10 cellular contexts compared by ENCODE assay signal in genomic region chr20:63659370-63659769, GRCh38. TPM values are rescaled to one million over a fixed set of nuclear protein-coding genes. Genes with fewer than 3 reads are reported as not detected.
DNase-seq lines count a peak whose midpoint lies in the region; ATAC-seq, FAIRE-seq and TF ChIP-seq lines count a peak whose summit lies in the region.
"Had no signal": no experiment of that assay in that cellular context is flagged by ENCODE, and none has a peak within 500 bp of the region (broad histone marks: within the 10 kb centered on the region; RNA-seq: fewer than 3 reads in every experiment).

No MANE protein-coding gene starts in this region.

- no peak overlapping the region for H2AFZ ChIP-seq in K562 (ENCODE audit: low read depth, low read length)

- intact Hi-C loops in cardiac septum (cut with DNase I): loop anchor here (2.0 kb wide), 1 partner anchor 49 kb away; the partner anchor contains the start of gene ZGPAT
- intact Hi-C loops in K562 (cut with micrococcal nuclease): loop anchor here (10.0 kb wide), 1 partner anchor 125 kb away; the partner anchor contains the start of gene PTK6

- no peaks in the 10 kb centered on the region for H3K9me3 Mint-ChIP-seq in memory B cell

- no peak for FAIRE-seq in K562 (lab: Jason Lieb, UNC)

- H3K27ac ChIP-seq in cardiac muscle cell (peak overlapping the region; percentile 72), K562 (ENCODE audit: extremely low read depth, low read depth, low read length) (no peak overlapping the region), urinary bladder (ENCODE audit: low read depth) (no peak overlapping the region)

- peaks cover 13% of the 10 kb centered on the region for H3K4me1 Mint-ChIP-seq in memory B cell

- peak overlapping the region; percentile 62 for H3K4me3 ChIP-seq in cardiac muscle cell
- H3K4me3 ChIP-seq in K562: peak overlapping the region; percentile 63
- H3K4me3 ChIP-seq in urinary bladder (ENCODE audit: low read depth, low read length): peak overlapping the region; percentile 59

- in situ Hi-C loops in K562 (cut with MboI): no loop called here

- peak overlapping the region; percentile 90 for H3K4me3 Mint-ChIP-seq in memory B cell

- no peak for TF ChIP-seq EP300 in K562 (IDR thresholded peaks at IDR 0.05; ENCODE audit: low read length)

- no peak for TF ChIP-seq POLR2A in K562 (conservative IDR thresholded peaks at IDR 0.05)

- POLR2A ChIA-PET in K562 (lab: Yijun Ruan, JAX): no interaction called here

- no peaks in the 10 kb centered on the region for H3K36me3 ChIP-seq in cardiac muscle cell
- H3K36me3 ChIP-seq in K562 (ENCODE audit: control insufficient read depth, insufficient read depth, low read length): peaks cover 50% of the 10 kb centered on the region; the same call in 2 of the 3 replicates
- H3K36me3 ChIP-seq in urinary bladder (ENCODE audit: insufficient read depth): no peaks in the 10 kb centered on the region

- H3K9me3 ChIP-seq in cardiac muscle cell (ENCODE audit: low read depth) (no peaks in the 10 kb centered on the region), K562 (replicated peaks; ENCODE audit: control insufficient read depth, insufficient read depth, low read depth, low read length) (no peaks in the 10 kb centered on the region)

- H3K36me3 Mint-ChIP-seq in memory B cell: peaks cover 3% of the 10 kb centered on the region

- no peak for ATAC-seq in K562
- no peak for ATAC-seq in memory B cell (ENCODE audit: low read depth)
- no peak for ATAC-seq in GM21360 (IDR thresholded peaks at IDR 0.05; ENCODE audit: unreplicated experiment)

- peak overlapping the region; percentile 88 for H3K4me2 ChIP-seq in K562 (ENCODE audit: insufficient read depth, low read length)

- no peak for DNase-seq in cardiac muscle cell (ENCODE audit: low read depth in 1 of 2, low spot score in 1 of 2)
- no peak for DNase-seq in cardiac septum (ENCODE audit: low spot score)
- peak in 1 of 4 experiments; percentile 42 for DNase-seq in K562 (ENCODE audit: extremely low read depth in 1 of 4, low spot score in 3 of 4)
- DNase-seq in memory B cell (ENCODE audit: low spot score in 2 of 2): no peak
- DNase-seq in activated CD4-positive, CD25-positive, alpha-beta regulatory T cell (lab: John Stamatoyannopoulos, UW): no peak
- DNase-seq in DMS53 treated with DMSO at 0.1 percent for 48 hours (lab: John Stamatoyannopoulos, UW; ENCODE audit: unreplicated experiment): no peak
- DNase-seq: GF-D8; stimulated activated CD4-positive, alpha-beta T cell treated with anti-CD3 and anti-CD28 coated beads, Interleukin-4, amount 100 ng/mL, for 1 hour had no signal

- peaks cover 25% of the 10 kb centered on the region for H3K79me2 ChIP-seq in K562 (ENCODE audit: control insufficient read depth, insufficient read depth, low read length)

- CTCF ChIA-PET in K562 (lab: Yijun Ruan, JAX; ENCODE audit: low intra/inter-chr PET ratio): no interaction called here

- H3K27ac Mint-ChIP-seq in memory B cell: no peak overlapping the region

- no peaks in the 10 kb centered on the region for H3K27me3 ChIP-seq in cardiac muscle cell
- H3K27me3 ChIP-seq in K562 (ENCODE audit: control insufficient read depth in 2 of 2, insufficient read depth in 2 of 2, low read length in 2 of 2): no peaks in the 10 kb centered on the region

- H3K4me1 ChIP-seq in cardiac muscle cell (ENCODE audit: low read depth) (no peaks in the 10 kb centered on the region), K562 (replicated peaks in 1 of 2; ENCODE audit: control insufficient read depth in 2 of 2, insufficient read depth in 2 of 2, low read length in 2 of 2) (peaks cover 19 to 49% of the 10 kb centered on the region in 2 experiments), urinary bladder (ENCODE audit: insufficient read depth) (peaks cover 2% of the 10 kb centered on the region)

- peak overlapping the region; percentile 89 to 100 for H3K9ac ChIP-seq in K562 (ENCODE audit: insufficient read depth in 1 of 2, low read depth in 2 of 2, low read length in 2 of 2)

- H4K20me1 ChIP-seq in K562 (replicated peaks; ENCODE audit: control insufficient read depth, insufficient read depth, low read length): no peaks in the 10 kb centered on the region

- no TSS peak for BruUV-seq in K562 (replicated peaks; lab: Mats Ljungman, UMichigan)

- TF ChIP-seq RAD21 in K562 (CRISPR knock-in tag; conservative IDR thresholded peaks at IDR 0.05 in 1 of 2, IDR thresholded peaks at IDR 0.05 in 1 of 2): no peak

- H3K27me3 Mint-ChIP-seq in memory B cell: peaks cover 3% of the 10 kb centered on the region

- H3K9me1 ChIP-seq in K562 (ENCODE audit: control insufficient read depth, insufficient read depth, low read length): no peaks in the 10 kb centered on the region

- 64% methylated on average over 9 of the region's 13 CpGs for WGBS in K562 (ENCODE audit: insufficient coverage, low coverage, missing lambda C conversion rate)
- 61% methylated on average over 13 of the region's 13 CpGs for WGBS in urinary bladder

- TF ChIP-seq CTCF in cardiac muscle cell (IDR thresholded peaks at IDR 0.05; ENCODE audit: low read depth, low read length) (no peak), K562 (IDR thresholded peaks at IDR 0.05 in 2 of 3, conservative IDR thresholded peaks at IDR 0.05 in 1 of 3; ENCODE audit: insufficient read depth in 2 of 3, low read depth in 1 of 3, low read length in 3 of 3) (no peak)

RNA-seq across cellular contexts. Expression of gene RTEL1, which starts 1.3 kb away (rescaled TPM):
- total RNA-seq in cardiac muscle cell (14.9 TPM in 2 replicates), cardiac septum (10.5 TPM), K562 (2014; rRNA removed) (27.7 and 32.0 TPM in 2 replicates), K562 (2014; rRNA removed; fragmentation: Illumina TruSeq; extraction: Trizol) (11.3 and 12.0 TPM in 2 replicates), K562 (2015; rRNA removed; fragmentation: Illumina TruSeq; extraction: Trizol) (14.0 and 15.4 TPM in 2 replicates), K562 (2021) (53.1 and 61.0 TPM in 2 replicates), urinary bladder (13.3 TPM)
- polyA plus RNA-seq in cardiac muscle cell (14.8 and 15.8 TPM in 2 replicates), K562 (2011; rRNA removed) (25.2 and 34.3 TPM in 2 replicates), K562 (2014; fragmentation: Illumina TruSeq; extraction: Trizol) (17.9 and 20.1 TPM in 2 replicates), K562 (2014; fragmentation: Nextera tagmentation; extraction: Ambion mirVana) (under 1 TPM; 0.36 to 0.45 TPM), K562 (2014; rRNA removed) (31.8 and 35.7 TPM in 2 replicates), urinary bladder (12.3 TPM)
- 274 and 684 TPM in 2 replicates for total RNA-seq in K562 (2011; cell fraction: chromatin; rRNA removed; ENCODE audit: low replicate concordance)
- total RNA-seq in K562 (2011; cell fraction: nucleolus; rRNA removed): 188 TPM in 2 replicates
- total RNA-seq in K562 (2011; cell fraction: nucleoplasm; rRNA removed): 175 and 176 TPM in 2 replicates
- 10.0 and 23.6 TPM in 2 replicates for polyA plus RNA-seq in K562 (2011; cell fraction: cytosol; rRNA removed)
- polyA plus RNA-seq in K562 (2011; cell fraction: nucleus; rRNA removed): 238 and 368 TPM in 2 replicates
- polyA plus RNA-seq in K562 (2012): 10.8 and 25.1 TPM in 2 replicates
- polyA minus RNA-seq in K562 (2011; rRNA and poly(A)+ RNA removed): 48.3 and 49.0 TPM in 2 replicates
- polyA minus RNA-seq in K562 (2011; cell fraction: cytosol; rRNA and poly(A)+ RNA removed): 14.8 and 14.9 TPM in 2 replicates
- 63.7 and 84.3 TPM in 2 replicates for polyA minus RNA-seq in K562 (2011; cell fraction: nucleus; rRNA and poly(A)+ RNA removed)

RNA-seq across cellular contexts. Expression of gene STMN3, which starts 6.1 kb away (rescaled TPM):
- total RNA-seq in cardiac muscle cell (6.6 and 18.4 TPM in 2 replicates), cardiac septum (8.8 TPM), K562 (2014; rRNA removed) (65.6 and 79.2 TPM in 2 replicates), K562 (2014; rRNA removed; fragmentation: Illumina TruSeq; extraction: Trizol) (6.8 and 8.8 TPM in 2 replicates), K562 (2015; rRNA removed; fragmentation: Illumina TruSeq; extraction: Trizol) (29.4 and 29.9 TPM in 2 replicates), K562 (2021) (50.2 and 52.4 TPM in 2 replicates), urinary bladder (17.7 TPM)
- polyA plus RNA-seq in cardiac muscle cell (5.7 and 9.9 TPM in 2 replicates), K562 (2011; rRNA removed) (30.9 and 37.6 TPM in 2 replicates), K562 (2014; fragmentation: Illumina TruSeq; extraction: Trizol) (20.3 and 36.0 TPM in 2 replicates), K562 (2014; fragmentation: Nextera tagmentation; extraction: Ambion mirVana) (under 1 TPM; 0.70 to 0.85 TPM), K562 (2014; rRNA removed) (58.0 and 60.2 TPM in 2 replicates), urinary bladder (44.7 TPM)
- 14.9 and 42.3 TPM in 2 replicates for total RNA-seq in K562 (2011; cell fraction: chromatin; rRNA removed; ENCODE audit: low replicate concordance)
- total RNA-seq in K562 (2011; cell fraction: nucleolus; rRNA removed): 45.7 and 51.0 TPM in 2 replicates
- 22.8 and 23.8 TPM in 2 replicates for total RNA-seq in K562 (2011; cell fraction: nucleoplasm; rRNA removed)
- polyA plus RNA-seq in K562 (2011; cell fraction: cytosol; rRNA removed): 51.3 and 126 TPM in 2 replicates
- 98.8 and 152 TPM in 2 replicates for polyA plus RNA-seq in K562 (2011; cell fraction: nucleus; rRNA removed)
- 20.9 and 32.0 TPM in 2 replicates for polyA plus RNA-seq in K562 (2012)
- polyA minus RNA-seq in K562 (2011; rRNA and poly(A)+ RNA removed): 4.9 and 7.8 TPM in 2 replicates
- polyA minus RNA-seq in K562 (2011; cell fraction: cytosol; rRNA and poly(A)+ RNA removed): 17.1 and 19.4 TPM in 2 replicates
- 7.1 and 9.2 TPM in 2 replicates for polyA minus RNA-seq in K562 (2011; cell fraction: nucleus; rRNA and poly(A)+ RNA removed)

RNA-seq across cellular contexts. Expression of gene GMEB2, which starts 32.5 kb away (rescaled TPM):
- total RNA-seq in cardiac muscle cell: 10.9 and 15.4 TPM in 2 replicates
- 10.8 and 11.4 TPM in 2 replicates for polyA plus RNA-seq in cardiac muscle cell
- total RNA-seq in cardiac septum: 6.8 TPM
- 8.8 and 18.6 TPM in 2 replicates for total RNA-seq in K562 (2011; cell fraction: chromatin; rRNA removed; ENCODE audit: low replicate concordance)
- 13.2 and 13.8 TPM in 2 replicates for total RNA-seq in K562 (2011; cell fraction: nucleolus; rRNA removed)
- 10.0 and 10.4 TPM in 2 replicates for total RNA-seq in K562 (2011; cell fraction: nucleoplasm; rRNA removed)
- 10.2 and 11.5 TPM in 2 replicates for total RNA-seq in K562 (2014; rRNA removed)
- 2.6 and 2.8 TPM in 2 replicates for total RNA-seq in K562 (2014; rRNA removed; fragmentation: Illumina TruSeq; extraction: Trizol)
- total RNA-seq in K562 (2015; rRNA removed; fragmentation: Illumina TruSeq; extraction: Trizol): 5.2 and 5.5 TPM in 2 replicates
- total RNA-seq in K562 (2021): 11.5 and 13.9 TPM in 2 replicates
- polyA plus RNA-seq in K562 (2011; rRNA removed): 7.4 and 8.1 TPM in 2 replicates
- polyA plus RNA-seq in K562 (2011; cell fraction: cytosol; rRNA removed): 8.1 and 14.6 TPM in 2 replicates
- polyA plus RNA-seq in K562 (2011; cell fraction: nucleus; rRNA removed): 18.5 and 27.6 TPM in 2 replicates
- 8.0 and 9.6 TPM in 2 replicates for polyA plus RNA-seq in K562 (2012)
- 6.3 and 8.8 TPM in 2 replicates for polyA plus RNA-seq in K562 (2014; fragmentation: Illumina TruSeq; extraction: Trizol)
- polyA plus RNA-seq in K562 (2014; fragmentation: Nextera tagmentation; extraction: Ambion mirVana): under 1 TPM; 0.03 to 0.08 TPM
- polyA plus RNA-seq in K562 (2014; rRNA removed): 8.4 and 8.5 TPM in 2 replicates
- polyA minus RNA-seq in K562 (2011; rRNA and poly(A)+ RNA removed): 3.0 and 4.5 TPM in 2 replicates
- 6.2 and 7.3 TPM in 2 replicates for polyA minus RNA-seq in K562 (2011; cell fraction: cytosol; rRNA and poly(A)+ RNA removed)
- 4.3 and 4.4 TPM in 2 replicates for polyA minus RNA-seq in K562 (2011; cell fraction: nucleus; rRNA and poly(A)+ RNA removed)
- total RNA-seq in urinary bladder: 7.7 TPM
- 12.1 TPM for polyA plus RNA-seq in urinary bladder

RNA-seq across cellular contexts. Expression of gene TNFRSF6B, which starts 37.1 kb away (rescaled TPM):
- total RNA-seq in cardiac muscle cell (9.5 and 10.3 TPM in 2 replicates), cardiac septum (not detected), K562 (2014; rRNA removed) (0.32 and 3.8 TPM in 2 replicates), K562 (2014; rRNA removed; fragmentation: Illumina TruSeq; extraction: Trizol) (not detected in 2 replicates), K562 (2015; rRNA removed; fragmentation: Illumina TruSeq; extraction: Trizol) (0.19 TPM in 1 of 2 replicates, not detected in the other), K562 (2021) (not detected in 2 replicates), urinary bladder (0.42 TPM)
- polyA plus RNA-seq in cardiac muscle cell (3.3 and 4.9 TPM in 2 replicates), K562 (2011; rRNA removed) (0.10 and 0.37 TPM in 2 replicates), K562 (2014; fragmentation: Illumina TruSeq; extraction: Trizol) (not detected in 2 replicates), K562 (2014; fragmentation: Nextera tagmentation; extraction: Ambion mirVana) (not detected), K562 (2014; rRNA removed) (3.2 and 3.5 TPM in 2 replicates), urinary bladder (35.6 TPM)
- not detected in 2 replicates for total RNA-seq in K562 (2011; cell fraction: chromatin; rRNA removed; ENCODE audit: low replicate concordance)
- total RNA-seq in K562 (2011; cell fraction: nucleolus; rRNA removed): 4.9 and 6.3 TPM in 2 replicates
- total RNA-seq in K562 (2011; cell fraction: nucleoplasm; rRNA removed): not detected in 2 replicates
- polyA plus RNA-seq in K562 (2011; cell fraction: cytosol; rRNA removed): 1.1 and 5.8 TPM in 2 replicates
- polyA plus RNA-seq in K562 (2011; cell fraction: nucleus; rRNA removed): 1.4 and 13.8 TPM in 2 replicates
- 0.87 and 1.3 TPM in 2 replicates for polyA plus RNA-seq in K562 (2012)
- not detected in 2 replicates for polyA minus RNA-seq in K562 (2011; rRNA and poly(A)+ RNA removed)
- polyA minus RNA-seq in K562 (2011; cell fraction: cytosol; rRNA and poly(A)+ RNA removed): not detected in 2 replicates
- polyA minus RNA-seq in K562 (2011; cell fraction: nucleus; rRNA and poly(A)+ RNA removed): 1.2 TPM in 1 of 2 replicates, not detected in the other

RNA-seq across cellular contexts. Expression of gene ARFRP1, which starts 48.4 kb away (rescaled TPM):
- 46.1 and 61.3 TPM in 2 replicates for total RNA-seq in cardiac muscle cell
- polyA plus RNA-seq in cardiac muscle cell: 75.0 and 85.1 TPM in 2 replicates
- total RNA-seq in cardiac septum: 40.3 TPM
- total RNA-seq in K562 (2011; cell fraction: chromatin; rRNA removed; ENCODE audit: low replicate concordance): 98.6 and 222 TPM in 2 replicates
- total RNA-seq in K562 (2011; cell fraction: nucleolus; rRNA removed): 116 and 124 TPM in 2 replicates
- 75.6 and 81.5 TPM in 2 replicates for total RNA-seq in K562 (2011; cell fraction: nucleoplasm; rRNA removed)
- total RNA-seq in K562 (2014; rRNA removed): 64.3 and 74.1 TPM in 2 replicates
- total RNA-seq in K562 (2014; rRNA removed; fragmentation: Illumina TruSeq; extraction: Trizol): 16.1 and 19.1 TPM in 2 replicates
- 37.3 and 37.7 TPM in 2 replicates for total RNA-seq in K562 (2015; rRNA removed; fragmentation: Illumina TruSeq; extraction: Trizol)
- total RNA-seq in K562 (2021): 64.0 and 78.9 TPM in 2 replicates
- 37.5 and 39.5 TPM in 2 replicates for polyA plus RNA-seq in K562 (2011; rRNA removed)
- 52.0 and 57.8 TPM in 2 replicates for polyA plus RNA-seq in K562 (2011; cell fraction: cytosol; rRNA removed)
- polyA plus RNA-seq in K562 (2011; cell fraction: nucleus; rRNA removed): 132 and 147 TPM in 2 replicates
- polyA plus RNA-seq in K562 (2012): 44.1 and 48.2 TPM in 2 replicates
- polyA plus RNA-seq in K562 (2014; fragmentation: Illumina TruSeq; extraction: Trizol): 20.0 and 36.3 TPM in 2 replicates
- 1 to 10 TPM; 2.2 to 6.0 TPM for polyA plus RNA-seq in K562 (2014; fragmentation: Nextera tagmentation; extraction: Ambion mirVana)
- polyA plus RNA-seq in K562 (2014; rRNA removed): 66.9 and 70.5 TPM in 2 replicates
- 18.4 and 33.9 TPM in 2 replicates for polyA minus RNA-seq in K562 (2011; rRNA and poly(A)+ RNA removed)
- polyA minus RNA-seq in K562 (2011; cell fraction: cytosol; rRNA and poly(A)+ RNA removed): 14.4 and 22.2 TPM in 2 replicates
- polyA minus RNA-seq in K562 (2011; cell fraction: nucleus; rRNA and poly(A)+ RNA removed): 46.2 and 62.4 TPM in 2 replicates
- total RNA-seq in urinary bladder: 17.9 TPM
- 40.8 TPM for polyA plus RNA-seq in urinary bladder
